In the genomic region with DNA sequence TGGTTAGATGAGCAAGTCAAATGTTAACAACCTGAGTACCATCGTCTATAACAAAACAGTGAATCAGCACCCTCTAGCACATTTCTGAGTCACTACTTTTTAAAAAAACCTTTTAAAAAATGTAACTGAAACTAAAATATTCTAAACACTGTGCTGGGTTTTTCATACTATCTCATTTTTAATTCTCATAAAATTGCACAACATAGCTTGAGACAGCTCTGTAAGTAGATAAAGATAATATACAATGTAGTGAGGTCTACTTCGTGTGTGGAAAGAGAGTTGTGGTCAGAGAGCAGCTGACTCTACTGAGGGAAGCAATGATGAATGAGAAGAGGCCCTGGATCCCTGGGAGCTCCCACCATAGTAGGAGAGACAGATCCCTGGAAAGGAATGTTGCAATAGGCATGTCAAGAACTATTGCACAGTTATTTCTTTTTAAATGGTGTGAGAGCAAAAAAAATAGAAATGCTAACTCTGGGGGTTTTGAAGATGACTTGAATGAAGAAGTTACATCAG, we compare ENCODE assay signal across 9 cellular contexts. TPM values are rescaled to one million over a fixed set of nuclear protein-coding genes. Genes with fewer than 3 reads are reported as not detected.
DNase-seq lines count a peak whose midpoint lies in the region; ATAC-seq, FAIRE-seq and TF ChIP-seq lines count a peak whose summit lies in the region.
"Had no signal": no experiment of that assay in that cellular context is flagged by ENCODE, and none has a peak within 500 bp of the region (broad histone marks: within the 10 kb centered on the region; RNA-seq: fewer than 3 reads in every experiment).

No MANE protein-coding gene starts in this region.

- H3K4me1 ChIP-seq in pancreas: peaks cover 0 to 14% (median 11%) of the 10 kb centered on the region in 3 donors

- FAIRE-seq in pancreas (lab: Jason Lieb, UNC): no peak

- no peak overlapping the region for H3K4me3 Mint-ChIP-seq in dendritic cell treated with granulocyte-macrophage colony-stimulating factor and Interleukin-4, amounts not matched to agents 40 ng/mL and 50 ng/mL, for 4 days
- H3K4me3 Mint-ChIP-seq in activated T-cell treated with anti-CD3 and anti-CD28 coated beads, Interleukin-2, amount 50 U/mL, for 24 hours: no peak overlapping the region

- H3K27me3 ChIP-seq in GM06990 (replicated peaks; ENCODE audit: control insufficient read depth, insufficient read depth, low read length): no peaks in the 10 kb centered on the region
- no peaks in the 10 kb centered on the region for H3K27me3 ChIP-seq in pancreas
- H3K27me3 ChIP-seq: ascending aorta had no signal

- no peaks in the 10 kb centered on the region for H3K9me3 Mint-ChIP-seq in dendritic cell treated with granulocyte-macrophage colony-stimulating factor and Interleukin-4, amounts not matched to agents 40 ng/mL and 50 ng/mL, for 4 days
- H3K9me3 Mint-ChIP-seq in activated T-cell treated with anti-CD3 and anti-CD28 coated beads, Interleukin-2, amount 50 U/mL, for 24 hours: no peaks in the 10 kb centered on the region

- no peak for DNase-seq in GM06990 (ENCODE audit: extremely low read depth, insufficient read length)
- DNase-seq in NCI-H226: peak; percentile 99
- DNase-seq in pancreas: peak in 1 of 6 donors; percentile 20
- no peak for DNase-seq in GM19240 (ENCODE audit: insufficient read length, low spot score)
- DNase-seq in activated CD4-positive, alpha-beta T cell treated with anti-CD3 and anti-CD28 coated beads for 48 hours: no peak
- DNase-seq in NCI-H2227 treated with DMSO at 0.1 percent for 48 hours (lab: John Stamatoyannopoulos, UW): no peak
- no peak for DNase-seq in activated T-cell treated with anti-CD3 and anti-CD28 coated beads, Interleukin-2, amount 50 U/mL, for 24 hours

- peak overlapping the region; percentile 42 for H3K27ac Mint-ChIP-seq in dendritic cell treated with granulocyte-macrophage colony-stimulating factor and Interleukin-4, amounts not matched to agents 40 ng/mL and 50 ng/mL, for 4 days
- no peak overlapping the region for H3K27ac Mint-ChIP-seq in activated T-cell treated with anti-CD3 and anti-CD28 coated beads, Interleukin-2, amount 50 U/mL, for 24 hours

- no peaks in the 10 kb centered on the region for H3K36me3 ChIP-seq in GM06990 (ENCODE audit: control insufficient read depth, insufficient read depth, low read length)
- no peaks in the 10 kb centered on the region for H3K36me3 ChIP-seq in pancreas
- H3K36me3 ChIP-seq: ascending aorta had no signal

- H3K27me3 Mint-ChIP-seq in dendritic cell treated with granulocyte-macrophage colony-stimulating factor and Interleukin-4, amounts not matched to agents 40 ng/mL and 50 ng/mL, for 4 days: no peaks in the 10 kb centered on the region
- peaks cover 5% of the 10 kb centered on the region for H3K27me3 Mint-ChIP-seq in activated T-cell treated with anti-CD3 and anti-CD28 coated beads, Interleukin-2, amount 50 U/mL, for 24 hours

- H3K4me3 ChIP-seq in GM06990 (replicated peaks; ENCODE audit: low read depth, low read length) (no peak overlapping the region), pancreas (no peak overlapping the region)
- H3K4me3 ChIP-seq: ascending aorta had no signal

- H3K9me3 ChIP-seq in pancreas: no peaks in the 10 kb centered on the region
- H3K9me3 ChIP-seq: ascending aorta had no signal

- TF ChIP-seq CTCF in GM06990 (IDR thresholded peaks at IDR 0.05; ENCODE audit: insufficient read depth, low read length, poor library complexity, severe bottlenecking) (peak; percentile 8), pancreas (IDR thresholded peaks at IDR 0.05) (no peak)

- H3K4me1 Mint-ChIP-seq in dendritic cell treated with granulocyte-macrophage colony-stimulating factor and Interleukin-4, amounts not matched to agents 40 ng/mL and 50 ng/mL, for 4 days (ENCODE audit: low read depth): peaks cover 68% of the 10 kb centered on the region
- H3K4me1 Mint-ChIP-seq in activated T-cell treated with anti-CD3 and anti-CD28 coated beads, Interleukin-2, amount 50 U/mL, for 24 hours (ENCODE audit: low read depth): peaks cover 23% of the 10 kb centered on the region

- peaks cover 5% of the 10 kb centered on the region for H3K36me3 Mint-ChIP-seq in dendritic cell treated with granulocyte-macrophage colony-stimulating factor and Interleukin-4, amounts not matched to agents 40 ng/mL and 50 ng/mL, for 4 days (ENCODE audit: low read depth)
- no peaks in the 10 kb centered on the region for H3K36me3 Mint-ChIP-seq in activated T-cell treated with anti-CD3 and anti-CD28 coated beads, Interleukin-2, amount 50 U/mL, for 24 hours (ENCODE audit: low read depth)

- H3K27ac ChIP-seq in pancreas: peak overlapping the region in 1 of 4 donors; percentile 13
- H3K27ac ChIP-seq: ascending aorta had no signal

- intact Hi-C loops in dendritic cell treated with granulocyte-macrophage colony-stimulating factor and Interleukin-4, amounts not matched to agents 40 ng/mL and 50 ng/mL, for 4 days (cut with micrococcal nuclease): loop anchor here (5.0 kb wide), 1 partner anchor 35 kb away; no protein-coding TSS in a partner anchor
- intact Hi-C loops in pancreas (cut with DNase I): no loop called here

- peak in 3 of 4 donors; percentile 29 to 71 (median 52) for ATAC-seq in pancreas

- 25 to 26% methylated on average over 2 of the region's 2 CpGs for WGBS in pancreas, 2 donors

RNA-seq across cellular contexts. Expression of a gene that starts 13.6 kb away (rescaled TPM):
- 1 to 10 TPM in 2 of 6 donors, under 1 TPM in 3, not detected in 1; 0.44 to 4.2 (median 0.98) TPM for total RNA-seq in pancreas
- polyA plus RNA-seq in pancreas: 1 to 10 TPM; 1.3 to 1.4 TPM
- total RNA-seq: ascending aorta had no signal
